ENCODE assay signal across 1 cellular context in the genomic region with DNA sequence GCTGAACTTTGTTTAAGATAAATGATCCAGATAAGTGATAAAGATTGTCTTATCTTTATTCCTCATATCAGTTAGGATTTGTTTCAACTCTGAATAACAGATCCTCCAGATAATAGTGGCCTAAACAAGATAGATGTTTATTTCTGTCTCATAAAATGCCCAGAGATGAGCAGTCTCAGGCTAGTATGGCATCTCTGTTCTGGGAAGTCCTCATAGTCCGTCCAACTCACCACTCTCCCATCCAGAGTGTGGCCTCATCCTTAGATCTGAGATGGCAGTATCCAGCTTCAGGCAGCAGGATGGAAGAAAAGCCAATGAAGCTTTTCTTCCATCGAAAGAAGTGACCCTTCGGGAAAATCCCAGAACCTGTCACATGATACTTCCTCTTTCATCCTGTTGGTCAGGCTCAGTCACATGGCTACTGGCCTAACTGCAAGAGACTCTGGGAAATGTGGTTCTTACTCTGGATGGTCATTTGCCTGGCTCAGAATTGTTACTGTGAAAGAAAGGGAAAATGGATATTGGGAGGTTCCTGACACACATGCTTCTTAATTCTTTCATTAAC.
TF ChIP-seq lines count a peak whose summit lies in the region.

No MANE protein-coding gene starts in this region.

TF ChIP-seq in GM23338, 12 proteins besides CTCF, POLR2A, EP300 and RAD21 (continued from another document):
- TF ChIP-seq, protein P1, sequence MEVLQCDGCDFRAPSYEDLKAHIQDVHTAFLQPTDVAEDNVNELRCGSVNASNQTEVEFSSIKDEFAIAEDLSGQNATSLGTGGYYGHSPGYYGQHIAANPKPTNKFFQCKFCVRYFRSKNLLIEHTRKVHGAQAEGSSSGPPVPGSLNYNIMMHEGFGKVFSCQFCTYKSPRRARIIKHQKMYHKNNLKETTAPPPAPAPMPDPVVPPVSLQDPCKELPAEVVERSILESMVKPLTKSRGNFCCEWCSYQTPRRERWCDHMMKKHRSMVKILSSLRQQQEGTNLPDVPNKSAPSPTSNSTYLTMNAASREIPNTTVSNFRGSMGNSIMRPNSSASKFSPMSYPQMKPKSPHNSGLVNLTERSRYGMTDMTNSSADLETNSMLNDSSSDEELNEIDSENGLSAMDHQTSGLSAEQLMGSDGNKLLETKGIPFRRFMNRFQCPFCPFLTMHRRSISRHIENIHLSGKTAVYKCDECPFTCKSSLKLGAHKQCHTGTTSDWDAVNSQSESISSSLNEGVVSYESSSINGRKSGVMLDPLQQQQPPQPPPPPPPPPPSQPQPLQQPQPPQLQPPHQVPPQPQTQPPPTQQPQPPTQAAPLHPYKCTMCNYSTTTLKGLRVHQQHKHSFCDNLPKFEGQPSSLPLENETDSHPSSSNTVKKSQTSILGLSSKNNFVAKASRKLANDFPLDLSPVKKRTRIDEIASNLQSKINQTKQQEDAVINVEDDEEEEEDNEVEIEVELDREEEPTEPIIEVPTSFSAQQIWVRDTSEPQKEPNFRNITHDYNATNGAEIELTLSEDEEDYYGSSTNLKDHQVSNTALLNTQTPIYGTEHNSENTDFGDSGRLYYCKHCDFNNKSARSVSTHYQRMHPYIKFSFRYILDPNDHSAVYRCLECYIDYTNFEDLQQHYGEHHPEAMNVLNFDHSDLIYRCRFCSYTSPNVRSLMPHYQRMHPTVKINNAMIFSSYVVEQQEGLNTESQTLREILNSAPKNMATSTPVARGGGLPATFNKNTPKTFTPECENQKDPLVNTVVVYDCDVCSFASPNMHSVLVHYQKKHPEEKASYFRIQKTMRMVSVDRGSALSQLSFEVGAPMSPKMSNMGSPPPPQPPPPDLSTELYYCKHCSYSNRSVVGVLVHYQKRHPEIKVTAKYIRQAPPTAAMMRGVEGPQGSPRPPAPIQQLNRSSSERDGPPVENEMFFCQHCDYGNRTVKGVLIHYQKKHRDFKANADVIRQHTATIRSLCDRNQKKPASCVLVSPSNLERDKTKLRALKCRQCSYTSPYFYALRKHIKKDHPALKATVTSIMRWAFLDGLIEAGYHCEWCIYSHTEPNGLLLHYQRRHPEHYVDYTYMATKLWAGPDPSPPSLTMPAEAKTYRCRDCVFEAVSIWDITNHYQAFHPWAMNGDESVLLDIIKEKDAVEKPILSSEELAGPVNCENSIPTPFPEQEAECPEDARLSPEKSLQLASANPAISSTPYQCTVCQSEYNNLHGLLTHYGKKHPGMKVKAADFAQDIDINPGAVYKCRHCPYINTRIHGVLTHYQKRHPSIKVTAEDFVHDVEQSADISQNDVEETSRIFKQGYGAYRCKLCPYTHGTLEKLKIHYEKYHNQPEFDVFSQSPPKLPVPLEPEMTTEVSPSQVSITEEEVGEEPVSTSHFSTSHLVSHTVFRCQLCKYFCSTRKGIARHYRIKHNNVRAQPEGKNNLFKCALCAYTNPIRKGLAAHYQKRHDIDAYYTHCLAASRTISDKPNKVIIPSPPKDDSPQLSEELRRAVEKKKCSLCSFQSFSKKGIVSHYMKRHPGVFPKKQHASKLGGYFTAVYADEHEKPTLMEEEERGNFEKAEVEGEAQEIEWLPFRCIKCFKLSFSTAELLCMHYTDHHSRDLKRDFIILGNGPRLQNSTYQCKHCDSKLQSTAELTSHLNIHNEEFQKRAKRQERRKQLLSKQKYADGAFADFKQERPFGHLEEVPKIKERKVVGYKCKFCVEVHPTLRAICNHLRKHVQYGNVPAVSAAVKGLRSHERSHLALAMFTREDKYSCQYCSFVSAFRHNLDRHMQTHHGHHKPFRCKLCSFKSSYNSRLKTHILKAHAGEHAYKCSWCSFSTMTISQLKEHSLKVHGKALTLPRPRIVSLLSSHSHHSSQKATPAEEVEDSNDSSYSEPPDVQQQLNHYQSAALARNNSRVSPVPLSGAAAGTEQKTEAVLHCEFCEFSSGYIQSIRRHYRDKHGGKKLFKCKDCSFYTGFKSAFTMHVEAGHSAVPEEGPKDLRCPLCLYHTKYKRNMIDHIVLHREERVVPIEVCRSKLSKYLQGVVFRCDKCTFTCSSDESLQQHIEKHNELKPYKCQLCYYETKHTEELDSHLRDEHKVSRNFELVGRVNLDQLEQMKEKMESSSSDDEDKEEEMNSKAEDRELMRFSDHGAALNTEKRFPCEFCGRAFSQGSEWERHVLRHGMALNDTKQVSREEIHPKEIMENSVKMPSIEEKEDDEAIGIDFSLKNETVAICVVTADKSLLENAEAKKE (CRISPR knock-in tag; IDR thresholded peaks at IDR 0.05), result no peak
- TF ChIP-seq CREB1 (CRISPR knock-in tag; IDR thresholded peaks at IDR 0.05; ENCODE audit: low read depth) (no peak), STAT1 (IDR thresholded peaks at IDR 0.05; ENCODE audit: unreplicated experiment) (no peak)
